Comparison of ENCODE assay signal across 9 cellular contexts in the genomic region with DNA sequence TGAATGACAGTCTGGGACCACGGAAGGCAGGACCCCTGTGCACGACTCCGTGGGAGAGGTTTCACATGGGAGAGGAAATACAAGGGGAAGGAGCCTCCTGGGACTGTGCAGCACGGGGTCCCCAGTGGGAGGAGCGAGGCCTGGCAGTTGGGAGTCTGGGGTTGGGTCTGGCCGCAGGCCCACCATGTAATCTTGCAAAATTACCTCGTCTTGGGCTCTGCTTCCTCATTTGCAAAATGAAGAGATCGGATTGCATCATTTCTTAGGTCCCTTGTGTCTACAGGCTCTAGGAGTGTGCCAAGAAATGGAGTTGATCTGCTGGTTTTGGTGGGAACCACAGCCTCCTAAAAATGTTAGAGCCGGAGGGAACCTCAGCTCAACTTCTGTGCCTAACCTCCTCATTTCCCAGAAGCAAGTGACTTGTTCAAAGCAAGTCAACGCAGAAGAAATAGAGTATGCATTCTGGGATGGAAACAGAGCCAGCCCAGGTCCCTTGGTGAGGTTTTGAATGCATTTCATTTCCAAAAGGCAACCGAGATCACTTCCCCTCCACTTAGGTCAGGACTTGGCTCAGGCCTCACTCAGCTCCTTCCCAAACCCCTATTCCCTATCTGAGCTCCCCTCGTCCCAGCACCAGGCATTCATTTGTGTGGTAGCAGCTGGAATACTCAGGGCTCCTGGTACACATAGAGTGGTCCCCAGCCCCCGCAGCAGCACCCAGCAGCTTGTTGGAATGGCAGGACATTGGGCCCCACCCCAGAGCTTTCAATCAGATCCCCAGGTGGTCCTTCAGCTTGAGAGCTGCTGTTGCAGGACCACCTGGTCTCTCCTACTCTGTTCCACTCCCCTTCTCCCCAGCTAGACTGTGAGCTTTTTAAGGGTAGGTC.
DNase-seq lines count a peak whose midpoint lies in the region; ATAC-seq, FAIRE-seq and TF ChIP-seq lines count a peak whose summit lies in the region.
"Had no signal": no experiment of that assay in that cellular context is flagged by ENCODE, and none has a peak within 500 bp of the region (broad histone marks: within the 10 kb centered on the region; RNA-seq: fewer than 3 reads in every experiment).

No MANE protein-coding gene starts in this region.

- TF ChIP-seq CTCF in AG10803 (conservative IDR thresholded peaks at IDR 0.05; ENCODE audit: low read length) (no peak), bronchial epithelial cell (IDR thresholded peaks at IDR 0.05; ENCODE audit: insufficient read depth, low read length, severe bottlenecking) (no peak)

- H3K27ac ChIP-seq in mesenchymal stem cell (ENCODE audit: low read length, poor library complexity, severe bottlenecking) = no peak overlapping the region

- H3K4me3 ChIP-seq in AG10803 (ENCODE audit: low read length) (no peak overlapping the region), bronchial epithelial cell (ENCODE audit: low read depth, low read length) (no peak overlapping the region), mesenchymal stem cell (ENCODE audit: insufficient read depth in 1 of 2, low read depth in 1 of 2, low read length in 2 of 2) (peak overlapping the region in 1 of 2 experiments; percentile 59)

- ATAC-seq in GM21576 (IDR thresholded peaks at IDR 0.05; ENCODE audit: unreplicated experiment) = no peak
- ATAC-seq: activated naive CD4-positive, alpha-beta T cell treated with anti-CD3 and anti-CD28 coated beads, Interleukin-2, amount 50 U/mL, for 72 hours had no signal

- no peaks in the 10 kb centered on the region for H3K79me1 ChIP-seq in mesenchymal stem cell (replicated peaks; ENCODE audit: low read length, poor library complexity, severe bottlenecking)

- H3K36me3 ChIP-seq in bronchial epithelial cell (ENCODE audit: control insufficient read depth, insufficient read depth, low read length) (no peaks in the 10 kb centered on the region), mesenchymal stem cell (ENCODE audit: control insufficient read depth in 1 of 2, insufficient read depth in 2 of 2, low read depth in 1 of 2, low read length in 2 of 2) (no peaks in the 10 kb centered on the region)

- WGBS in mesenchymal stem cell = 85% methylated on average over 12 of the region's 13 CpGs

- H2BK15ac ChIP-seq in mesenchymal stem cell (ENCODE audit: low read depth, poor library complexity, severe bottlenecking) = no peak overlapping the region

- H3K27me3 ChIP-seq in bronchial epithelial cell (ENCODE audit: control insufficient read depth, insufficient read depth, low read length) = no peaks in the 10 kb centered on the region
- peaks cover 78 to 92% of the 10 kb centered on the region in 2 experiments for H3K27me3 ChIP-seq in mesenchymal stem cell (ENCODE audit: control insufficient read depth in 1 of 2, insufficient read depth in 1 of 2, low read length in 2 of 2)

- H2AK5ac ChIP-seq in mesenchymal stem cell (ENCODE audit: low read length, severe bottlenecking) = no peak overlapping the region

- no peak overlapping the region for H2BK12ac ChIP-seq in mesenchymal stem cell (ENCODE audit: low read length in 2 of 2)

- no peaks in the 10 kb centered on the region for H3K9me3 ChIP-seq in mesenchymal stem cell (ENCODE audit: control insufficient read depth, low read length)

- H3K14ac ChIP-seq in mesenchymal stem cell (ENCODE audit: low read length in 2 of 2) = no peak overlapping the region

- peak; percentile 77 for DNase-seq in AG10803 (ENCODE audit: low read depth)
- DNase-seq in NCI-H1436 treated with DMSO at 0.1 percent for 48 hours (lab: John Stamatoyannopoulos, UW) = peak; percentile 75
- DNase-seq in bronchial epithelial cell (ENCODE audit: low read depth) = peak; percentile 35
- DNase-seq in mesenchymal stem cell = no peak
- DNase-seq in NCI-H1417 treated with DMSO at 0.1 percent for 48 hours (lab: John Stamatoyannopoulos, UW) = no peak
- DNase-seq in effector CD4-positive, alpha-beta T cell = no peak
- DNase-seq in activated CD4-positive, CD25-positive, alpha-beta regulatory T cell (lab: John Stamatoyannopoulos, UW) = no peak

- no peak overlapping the region for H2BK120ac ChIP-seq in mesenchymal stem cell (ENCODE audit: low read depth, low read length)

- H2BK5ac ChIP-seq in mesenchymal stem cell (ENCODE audit: low read depth, low read length, poor library complexity, severe bottlenecking) = no peak overlapping the region

- peak overlapping the region; percentile 13 for H3K9ac ChIP-seq in mesenchymal stem cell (ENCODE audit: low read length)

- H3K4me1 ChIP-seq in mesenchymal stem cell (ENCODE audit: control insufficient read depth, insufficient read depth, low read depth, low read length) = peaks cover 1% of the 10 kb centered on the region

- no peak overlapping the region for H4K91ac ChIP-seq in mesenchymal stem cell (ENCODE audit: low read length)

- no peak overlapping the region for H3K4ac ChIP-seq in mesenchymal stem cell (ENCODE audit: low read depth in 1 of 2, low read length in 2 of 2)

- peak overlapping the region in 1 of 2 experiments; percentile 41 for H3K18ac ChIP-seq in mesenchymal stem cell (ENCODE audit: low read depth in 1 of 2, low read length in 2 of 2)

- no peak overlapping the region for H4K8ac ChIP-seq in mesenchymal stem cell (ENCODE audit: low read length)

- no peak overlapping the region for H2AFZ ChIP-seq in mesenchymal stem cell (ENCODE audit: low read depth, low read length)

- no peak overlapping the region for H3K4me2 ChIP-seq in mesenchymal stem cell (ENCODE audit: low read length, poor library complexity, severe bottlenecking)

- no peak for FAIRE-seq in bronchial epithelial cell (lab: Jason Lieb, UNC)

- no peak overlapping the region for H3K23ac ChIP-seq in mesenchymal stem cell (ENCODE audit: low read length in 2 of 2)

Comparison
In these comparisons a context has a peak if more than half of its experiments do, and no peak if none do; other contexts are left out.
1. DNase-seq: peak in AG10803 (single experiment), NCI-H1436 treated with DMSO at 0.1 percent for 48 hours (single experiment) and bronchial epithelial cell (single experiment); none in mesenchymal stem cell (single experiment), NCI-H1417 treated with DMSO at 0.1 percent for 48 hours (single experiment), effector CD4-positive, alpha-beta T cell (single experiment) and activated CD4-positive, CD25-positive, alpha-beta regulatory T cell (0 of 4).